In the genomic region with DNA sequence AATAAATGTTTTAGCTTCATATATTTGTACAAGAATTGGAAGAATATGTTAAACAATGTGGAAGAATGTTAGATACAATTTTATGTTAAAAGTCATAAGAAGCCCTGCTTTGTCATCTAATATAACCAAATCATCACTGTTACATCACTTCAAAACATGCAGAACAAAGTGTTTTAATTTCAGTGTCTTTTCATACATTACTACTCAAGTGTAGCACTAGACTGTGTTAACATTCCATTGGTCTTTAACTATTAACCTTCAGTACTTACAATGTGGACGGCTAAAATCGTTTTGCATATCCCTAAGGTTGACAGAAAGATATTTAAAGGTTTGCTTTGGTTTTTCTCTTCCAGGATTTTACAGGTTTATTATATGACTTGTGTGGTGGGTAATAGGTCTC, we compare ENCODE assay signal across 18 cellular contexts.
"Had no signal": no experiment of that assay in that cellular context is flagged by ENCODE, and none has a peak within 500 bp of the region (broad histone marks: within the 10 kb centered on the region; RNA-seq: fewer than 3 reads in every experiment).

No MANE protein-coding gene starts in this region.

- H3K27ac ChIP-seq: neutrophil, pancreas, right atrium auricular region, stomach, thyroid gland, vagina had no signal

- DNase-seq: cerebellar nuclear complex; cortex of kidney; effector memory CD8-positive, alpha-beta T cell; left colon; midbrain; naive thymus-derived CD4-positive, alpha-beta T cell; pancreas; stimulated activated CD4-positive, alpha-beta T cell treated with anti-CD3 and anti-CD28 coated beads, Interleukin-2, amount 100 ng/mL, for 24 hours; stimulated activated CD4-positive, alpha-beta T cell treated with anti-CD3 and anti-CD28 coated beads, Interleukin-4, amount 100 ng/mL, for 24 hours; stimulated activated naive CD4-positive, alpha-beta T cell treated with Interleukin-2 at 50 U/mL for 16 hours; stomach; thyroid gland; trophoblast cell had no signal

- H3K9me3 ChIP-seq: neutrophil, pancreas, right atrium auricular region, stomach, thyroid gland, vagina had no signal

- H3K36me3 ChIP-seq: neutrophil, pancreas, stomach, thyroid gland, vagina had no signal

- H3K4me3 ChIP-seq: pancreas, right atrium auricular region, stomach, thyroid gland, vagina had no signal

- H3K27me3 ChIP-seq: neutrophil, pancreas, right atrium auricular region, stomach, thyroid gland, vagina had no signal

- ATAC-seq: effector memory CD8-positive, alpha-beta T cell; left colon; naive thymus-derived CD4-positive, alpha-beta T cell; pancreas; sciatic nerve; stimulated activated effector memory CD8-positive, alpha-beta T cell treated with anti-CD3 and anti-CD28 coated beads, Interleukin-12 subunit alpha, Interleukin-12 subunit beta, amount 100 ng/mL, for 72 hours had no signal
